ENCODE assay signal across 8 cellular contexts in the genomic region with DNA sequence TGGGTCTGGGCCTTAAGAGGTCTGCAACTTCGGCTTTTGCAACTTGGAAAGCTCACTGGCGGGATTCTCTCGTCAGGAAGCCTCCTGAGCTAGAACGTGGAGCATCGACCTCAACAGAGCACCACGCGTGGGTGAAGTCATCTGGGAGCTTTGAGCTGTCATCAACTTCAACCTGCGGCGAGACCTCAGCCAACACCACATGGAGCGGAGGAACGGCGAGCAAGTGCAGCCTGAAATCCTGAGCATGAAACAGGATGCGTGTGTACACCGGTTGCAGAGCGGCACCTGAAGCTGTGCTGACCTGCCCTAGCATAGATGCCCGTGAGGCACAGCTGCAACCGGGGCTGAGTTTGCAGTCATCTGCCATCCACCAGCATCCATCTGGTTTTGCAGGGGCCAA.
"Had no signal": no experiment of that assay in that cellular context is flagged by ENCODE, and none has a peak within 500 bp of the region (broad histone marks: within the 10 kb centered on the region; RNA-seq: fewer than 3 reads in every experiment).

No MANE protein-coding gene starts in this region.

- ATAC-seq: GM12878 had no signal

- DNase-seq: GDM1, GF-D8 had no signal

- FAIRE-seq: G401.6, GM12878, GM12891, GM12892, GM18507, GM19239 had no signal

- H3K4me3 ChIP-seq: GM12878 had no signal
